1 cellular context compared by ENCODE assay signal in genomic region chr19:3618811-3619630, GRCh38.
TF ChIP-seq lines count a peak whose summit lies in the region.

No MANE protein-coding gene starts in this region.

TF ChIP-seq in HepG2, 621 proteins besides CTCF, POLR2A, EP300 and RAD21:
- TF ChIP-seq MAFG (CRISPR knock-in tag; IDR thresholded peaks at IDR 0.05) (peak; percentile 1; the same call in 1 of the 2 replicates), NPAS2 (CRISPR knock-in tag; IDR thresholded peaks at IDR 0.05; ENCODE audit: borderline replicate concordance) (no peak), PRDM10 (CRISPR knock-in tag; IDR thresholded peaks at IDR 0.05; ENCODE audit: low read depth) (no peak), ZFP36 (IDR thresholded peaks at IDR 0.05; ENCODE audit: borderline replicate concordance, low read depth, low read length, partially characterized antibody) (peak; percentile 40), SALL2 (CRISPR knock-in tag; IDR thresholded peaks at IDR 0.05) (no peak), SMAD3 (CRISPR knock-in tag; IDR thresholded peaks at IDR 0.05) (no peak), GLI4 (CRISPR knock-in tag; IDR thresholded peaks at IDR 0.05; ENCODE audit: borderline replicate concordance) (no peak), NFYB (CRISPR knock-in tag; IDR thresholded peaks at IDR 0.05) (no peak), ZNF101 (CRISPR knock-in tag; IDR thresholded peaks at IDR 0.05; ENCODE audit: borderline replicate concordance, low read depth) (no peak)
